ENCODE assay signal across 2 cellular contexts in the genomic region with DNA sequence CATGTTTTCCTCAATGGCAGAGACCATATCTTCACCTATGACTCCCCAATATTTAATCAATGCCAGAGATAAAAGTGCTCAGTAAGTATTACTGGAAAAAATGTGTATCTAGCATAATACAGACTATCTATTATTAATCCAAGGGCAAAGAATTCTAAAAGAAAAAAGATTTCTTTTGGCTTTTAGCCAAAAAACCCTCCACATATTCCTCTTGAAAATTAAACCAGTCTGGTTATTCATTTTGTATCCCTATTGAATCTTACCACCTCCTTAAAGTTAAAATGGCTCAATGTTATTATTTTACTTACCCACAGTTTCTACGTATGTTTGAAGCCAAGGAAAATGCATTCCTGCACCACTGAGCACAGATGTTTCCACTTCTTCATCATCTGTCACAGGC.
TF ChIP-seq lines count a peak whose summit lies in the region.

No MANE protein-coding gene starts in this region.

TF ChIP-seq in HepG2, 621 proteins besides CTCF, POLR2A, EP300 and RAD21:
- TF ChIP-seq, protein P1, sequence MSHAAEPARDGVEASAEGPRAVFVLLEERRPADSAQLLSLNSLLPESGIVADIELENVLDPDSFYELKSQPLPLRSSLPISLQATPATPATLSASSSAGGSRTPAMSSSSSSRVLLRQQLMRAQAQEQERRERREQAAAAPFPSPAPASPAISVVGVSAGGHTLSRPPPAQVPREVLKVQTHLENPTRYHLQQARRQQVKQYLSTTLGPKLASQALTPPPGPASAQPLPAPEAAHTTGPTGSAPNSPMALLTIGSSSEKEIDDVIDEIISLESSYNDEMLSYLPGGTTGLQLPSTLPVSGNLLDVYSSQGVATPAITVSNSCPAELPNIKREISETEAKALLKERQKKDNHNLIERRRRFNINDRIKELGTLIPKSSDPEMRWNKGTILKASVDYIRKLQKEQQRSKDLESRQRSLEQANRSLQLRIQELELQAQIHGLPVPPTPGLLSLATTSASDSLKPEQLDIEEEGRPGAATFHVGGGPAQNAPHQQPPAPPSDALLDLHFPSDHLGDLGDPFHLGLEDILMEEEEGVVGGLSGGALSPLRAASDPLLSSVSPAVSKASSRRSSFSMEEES (CRISPR knock-in tag; IDR thresholded peaks at IDR 0.05), result no peak
- no peak for TF ChIP-seq PRMT3 (CRISPR knock-in tag; IDR thresholded peaks at IDR 0.05; ENCODE audit: borderline replicate concordance, low read depth)
- TF ChIP-seq, protein P2, sequence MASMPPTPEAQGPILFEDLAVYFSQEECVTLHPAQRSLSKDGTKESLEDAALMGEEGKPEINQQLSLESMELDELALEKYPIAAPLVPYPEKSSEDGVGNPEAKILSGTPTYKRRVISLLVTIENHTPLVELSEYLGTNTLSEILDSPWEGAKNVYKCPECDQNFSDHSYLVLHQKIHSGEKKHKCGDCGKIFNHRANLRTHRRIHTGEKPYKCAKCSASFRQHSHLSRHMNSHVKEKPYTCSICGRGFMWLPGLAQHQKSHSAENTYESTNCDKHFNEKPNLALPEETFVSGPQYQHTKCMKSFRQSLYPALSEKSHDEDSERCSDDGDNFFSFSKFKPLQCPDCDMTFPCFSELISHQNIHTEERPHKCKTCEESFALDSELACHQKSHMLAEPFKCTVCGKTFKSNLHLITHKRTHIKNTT (CRISPR knock-in tag; IDR thresholded peaks at IDR 0.05), result no peak

TF ChIP-seq in GM12891, 5 proteins besides CTCF, POLR2A, EP300 and RAD21:
- TF ChIP-seq PAX5 (IDR thresholded peaks at IDR 0.05; ENCODE audit: insufficient read depth, low read length, severe bottlenecking), result no peak
- TF ChIP-seq POU2F2 (IDR thresholded peaks at IDR 0.05; ENCODE audit: low read depth, low read length), result no peak
- no peak for TF ChIP-seq TAF1 (IDR thresholded peaks at IDR 0.05; ENCODE audit: low read depth, low read length)
- TF ChIP-seq POLR2AphosphoS5 (IDR thresholded peaks at IDR 0.05; ENCODE audit: low read depth, low read length), result no peak
- TF ChIP-seq SPI1 (IDR thresholded peaks at IDR 0.05; ENCODE audit: low read depth, low read length), result no peak
